In the genomic region with DNA sequence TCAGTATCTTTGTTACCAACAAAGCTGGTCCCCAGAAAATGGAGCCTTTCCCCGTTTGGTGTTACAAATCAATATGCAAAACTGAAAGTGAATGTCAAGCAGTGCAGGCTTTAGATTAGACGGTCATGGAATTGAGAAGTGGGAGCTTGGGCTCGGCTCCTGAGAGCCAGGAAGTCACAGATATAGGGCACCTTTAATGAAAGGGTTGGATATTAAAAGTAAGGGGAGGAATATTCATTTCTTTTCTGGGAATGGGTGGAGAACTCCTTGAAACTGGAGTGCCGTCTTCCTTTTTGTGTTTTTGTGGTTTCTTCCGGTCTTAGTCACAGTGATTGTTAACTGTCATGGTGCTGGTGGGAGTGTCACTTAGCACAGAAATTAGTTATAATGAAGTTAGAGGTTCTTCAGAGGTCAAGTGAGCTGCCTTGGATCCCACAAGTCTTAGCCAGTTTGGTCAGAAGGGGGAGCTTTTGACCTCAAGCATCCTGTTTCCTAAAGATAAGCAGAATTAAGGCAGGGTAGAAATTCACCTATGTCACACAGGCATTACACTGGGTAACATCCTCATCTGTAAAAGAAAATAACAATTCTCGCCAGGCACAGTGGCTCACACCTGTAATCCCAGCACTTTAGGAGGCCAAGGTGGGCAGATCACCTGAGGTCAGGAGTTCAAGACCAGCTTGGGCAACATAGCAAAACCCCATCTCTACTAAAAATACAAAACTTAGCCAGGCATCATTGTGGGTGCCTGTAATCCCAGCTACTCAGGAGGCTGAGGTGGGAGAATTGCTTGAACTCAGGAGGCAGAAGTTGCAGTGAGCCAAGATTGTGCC, we compare ENCODE assay signal across 8 cellular contexts. TPM values are rescaled to one million over a fixed set of nuclear protein-coding genes. Genes with fewer than 3 reads are reported as not detected.
DNase-seq lines count a peak whose midpoint lies in the region; ATAC-seq lines count a peak whose summit lies in the region.

No MANE protein-coding gene starts in this region.

- peak overlapping the region; percentile 53 for H3K4me3 ChIP-seq in right cardiac atrium (ENCODE audit: low read length)

- no peaks in the 10 kb centered on the region for H3K9me3 ChIP-seq in right cardiac atrium (ENCODE audit: control insufficient read depth, low read length)

- CTCF ChIA-PET in activated naive CD4-positive, alpha-beta T cell treated with anti-CD3 and anti-CD28 coated beads, Interleukin-2, amount 10 ng/mL, durations not matched to agents 7 days and 5 days (lab: Charles Lee) = interaction anchor here (1.2 to 6.0 kb wide), 6 partner anchors 11 to 130 kb away, joined by 3 to 111 read pairs (median 14); partner anchors contain the start of gene EIF1

- WGBS in right cardiac atrium = 38% methylated on average over 6 of the region's 6 CpGs

- DNase-seq in GDM1 (lab: John Stamatoyannopoulos, UW) (peak; percentile 83), HCEC 1CT (peak; percentile 62), NOMO-1 treated with DMSO at 0.1 percent for 48 hours (lab: John Stamatoyannopoulos, UW; ENCODE audit: unreplicated experiment) (peak; percentile 93), right cardiac atrium (no peak), NCI-H187 treated with DMSO at 0.1 percent for 48 hours (lab: John Stamatoyannopoulos, UW) (no peak), NCI-H2081 treated with DMSO at 0.1 percent for 48 hours (lab: John Stamatoyannopoulos, UW) (no peak)
- DNase-seq in activated naive CD4-positive, alpha-beta T cell treated with anti-CD3 and anti-CD28 coated beads, Interleukin-2, amount 10 ng/mL, durations not matched to agents 7 days and 5 days = peak; percentile 85
- DNase-seq in stimulated activated CD8-positive, alpha-beta memory T cell treated with anti-CD3 and anti-CD28 coated beads, Interleukin-15, amount 100 ng/mL, for 48 hours (ENCODE audit: low read depth in 2 of 2) = peak; percentile 45 to 61

- no peaks in the 10 kb centered on the region for H3K27me3 ChIP-seq in right cardiac atrium (ENCODE audit: control insufficient read depth, insufficient read depth)

- H3K27ac ChIP-seq in right cardiac atrium (ENCODE audit: low read length) = peak overlapping the region; percentile 96

- H3K27ac Mint-ChIP-seq in activated naive CD4-positive, alpha-beta T cell treated with anti-CD3 and anti-CD28 coated beads, Interleukin-2, amount 10 ng/mL, durations not matched to agents 7 days and 5 days = peak overlapping the region; percentile 98

- peak overlapping the region; percentile 86 for H3K4me3 Mint-ChIP-seq in activated naive CD4-positive, alpha-beta T cell treated with anti-CD3 and anti-CD28 coated beads, Interleukin-2, amount 10 ng/mL, durations not matched to agents 7 days and 5 days

- H3K4me1 ChIP-seq in right cardiac atrium (ENCODE audit: control insufficient read depth, insufficient read depth, low read length) = no peaks in the 10 kb centered on the region

- peaks cover 64% of the 10 kb centered on the region for H3K4me1 Mint-ChIP-seq in activated naive CD4-positive, alpha-beta T cell treated with anti-CD3 and anti-CD28 coated beads, Interleukin-2, amount 10 ng/mL, durations not matched to agents 7 days and 5 days

- H3K9me3 Mint-ChIP-seq in activated naive CD4-positive, alpha-beta T cell treated with anti-CD3 and anti-CD28 coated beads, Interleukin-2, amount 10 ng/mL, durations not matched to agents 7 days and 5 days = peaks cover 2% of the 10 kb centered on the region

- H3K36me3 Mint-ChIP-seq in activated naive CD4-positive, alpha-beta T cell treated with anti-CD3 and anti-CD28 coated beads, Interleukin-2, amount 10 ng/mL, durations not matched to agents 7 days and 5 days = peaks cover 11% of the 10 kb centered on the region

- intact Hi-C loops in right cardiac atrium (cut with DNase I) = no loop called here

- ATAC-seq in right cardiac atrium = peak; percentile 65 to 88

- H3K27me3 Mint-ChIP-seq in activated naive CD4-positive, alpha-beta T cell treated with anti-CD3 and anti-CD28 coated beads, Interleukin-2, amount 10 ng/mL, durations not matched to agents 7 days and 5 days = peaks cover 13% of the 10 kb centered on the region

RNA-seq across cellular contexts. Expression of gene EIF1, which starts 9.6 kb away (rescaled TPM):
- 1,000 to 10,000 TPM in 2 of 4 donors, 100 to 1,000 TPM in 2; 959 to 1,186 (median 1,014) TPM for total RNA-seq in right cardiac atrium
- 983 TPM for polyA plus RNA-seq in right cardiac atrium

RNA-seq across cellular contexts. Expression of gene GAST, which starts 33.0 kb away (rescaled TPM):
- total RNA-seq in right cardiac atrium = not detected
- polyA plus RNA-seq in right cardiac atrium = not detected

RNA-seq across cellular contexts. Expression of gene KRT17, which starts 54.7 kb away (rescaled TPM):
- total RNA-seq in right cardiac atrium = not detected
- 0.09 TPM for polyA plus RNA-seq in right cardiac atrium

RNA-seq across cellular contexts. Expression of gene HAP1, which starts 55.3 kb away (rescaled TPM):
- total RNA-seq in right cardiac atrium = not detected
- polyA plus RNA-seq in right cardiac atrium = 0.05 TPM

Comparison
In these comparisons a context has a peak if more than half of its experiments do, and no peak if none do; other contexts are left out.
1. DNase-seq: peak in GDM1 (single experiment), HCEC 1CT (single experiment), NOMO-1 treated with DMSO at 0.1 percent for 48 hours (single experiment), activated naive CD4-positive, alpha-beta T cell treated with anti-CD3 and anti-CD28 coated beads, Interleukin-2, amount 10 ng/mL, durations not matched to agents 7 days and 5 days (single experiment) and stimulated activated CD8-positive, alpha-beta memory T cell treated with anti-CD3 and anti-CD28 coated beads, Interleukin-15, amount 100 ng/mL, for 48 hours (2 of 2); none in right cardiac atrium (0 of 3), NCI-H187 treated with DMSO at 0.1 percent for 48 hours (single experiment) and NCI-H2081 treated with DMSO at 0.1 percent for 48 hours (single experiment).